ENCODE assay signal across 23 cellular contexts in genomic region chr9:70749066-70749465, GRCh38.
"Had no signal": no experiment of that assay in that cellular context is flagged by ENCODE, and none has a peak within 500 bp of the region (broad histone marks: within the 10 kb centered on the region; RNA-seq: fewer than 3 reads in every experiment).

No MANE protein-coding gene starts in this region.

- ATAC-seq: effector memory CD8-positive, alpha-beta T cell; esophagus mucosa; foreskin keratinocyte; gastrocnemius medialis; gastroesophageal sphincter; heart right ventricle had no signal

- H3K9me3 ChIP-seq: colonic mucosa, esophagus muscularis mucosa, esophagus squamous epithelium, gastrocnemius medialis, gastroesophageal sphincter, heart right ventricle had no signal

- H3K4me2 ChIP-seq: hepatocyte had no signal

- H3K4me3 ChIP-seq: colonic mucosa, coronary artery, dorsolateral prefrontal cortex, esophagus muscularis mucosa, esophagus squamous epithelium, gastrocnemius medialis, gastroesophageal sphincter, heart right ventricle, hepatocyte had no signal

- H3K27me3 ChIP-seq: colonic mucosa, dorsolateral prefrontal cortex, esophagus muscularis mucosa, esophagus squamous epithelium, foreskin keratinocyte, gastrocnemius medialis, gastroesophageal sphincter, heart right ventricle, hepatocyte had no signal

- DNase-seq: colonic mucosa; cortex of kidney; dermis blood vessel endothelial cell; dorsolateral prefrontal cortex; effector CD4-positive, alpha-beta T cell; effector CD8-positive, alpha-beta T cell; effector memory CD4-positive, alpha-beta T cell; effector memory CD8-positive, alpha-beta T cell; endodermal cell; erythroblast; esophagus squamous epithelium; foreskin keratinocyte; foreskin melanocyte; gastrocnemius medialis; glutamatergic neuron; head of caudate nucleus; heart right ventricle had no signal

- H3K27ac ChIP-seq: colonic mucosa, coronary artery, dorsolateral prefrontal cortex, epithelial cell of prostate, esophagus muscularis mucosa, esophagus squamous epithelium, foreskin keratinocyte, gastrocnemius medialis, gastroesophageal sphincter, heart right ventricle had no signal

- H2AFZ ChIP-seq: hepatocyte had no signal

- H3K4me1 ChIP-seq: colonic mucosa, esophagus muscularis mucosa, esophagus squamous epithelium, foreskin keratinocyte, gastrocnemius medialis, gastroesophageal sphincter, heart right ventricle had no signal

- H3K36me3 ChIP-seq: colonic mucosa, esophagus muscularis mucosa, esophagus squamous epithelium, gastrocnemius medialis, gastroesophageal sphincter, heart right ventricle had no signal

- H3K79me2 ChIP-seq: hepatocyte had no signal
